Comparison of ENCODE assay signal across 10 cellular contexts in the genomic region with DNA sequence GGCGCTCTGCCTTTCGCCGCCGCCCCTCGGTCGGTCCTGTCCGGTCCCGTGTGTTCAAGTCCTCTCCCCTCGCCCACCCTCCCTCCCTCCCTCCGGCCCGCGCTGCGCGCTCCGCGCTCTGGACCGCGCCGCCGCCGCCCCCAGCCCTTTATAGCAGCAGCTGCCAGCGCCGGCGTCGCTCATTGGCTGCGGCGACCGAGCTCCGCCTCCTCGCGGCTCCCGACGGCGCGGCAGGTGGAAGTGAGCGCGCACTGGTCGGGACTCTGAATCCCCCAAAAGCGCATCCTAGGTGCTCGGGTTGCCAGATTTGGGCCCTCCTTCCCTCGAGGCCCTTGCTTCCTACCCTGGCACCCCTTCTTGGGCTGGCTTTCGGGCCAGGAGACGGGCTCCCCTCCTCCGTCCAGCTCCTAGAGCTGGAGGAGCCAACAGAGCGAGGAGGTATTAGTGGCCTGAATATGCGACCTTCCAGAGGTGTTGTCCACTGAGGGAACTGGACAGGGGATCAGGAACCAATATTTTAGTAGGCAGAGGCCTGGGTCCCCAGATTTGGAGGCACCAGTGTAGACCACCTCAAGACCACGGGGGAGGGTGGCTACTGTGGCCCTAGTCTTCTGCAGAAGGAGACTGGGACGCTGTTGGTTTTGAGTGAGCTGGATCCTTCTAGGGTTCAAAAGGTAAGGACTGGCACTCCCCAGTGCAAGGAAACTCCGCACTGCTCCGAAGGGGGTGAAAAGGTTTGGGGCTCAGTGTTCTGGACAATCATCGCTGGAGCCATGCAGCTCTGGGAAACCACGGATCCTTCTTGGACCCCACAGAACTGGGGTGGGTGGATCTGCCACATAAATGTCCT.
DNase-seq lines count a peak whose midpoint lies in the region; ATAC-seq and TF ChIP-seq lines count a peak whose summit lies in the region.
"Had no signal": no experiment of that assay in that cellular context is flagged by ENCODE, and none has a peak within 500 bp of the region (broad histone marks: within the 10 kb centered on the region; RNA-seq: fewer than 3 reads in every experiment).

A gene (minus strand): TSS at position 120 of the 850 bp plus-strand sequence. CDS start 438 bp downstream, outside the sequence.

- peaks cover 23 to 36% of the 10 kb centered on the region in 2 donors for H3K27me3 Mint-ChIP-seq in effector memory CD8-positive, alpha-beta T cell

- H3K4me1 Mint-ChIP-seq in effector memory CD8-positive, alpha-beta T cell (ENCODE audit: low read depth in 2 of 2), result peaks cover 18 to 22% of the 10 kb centered on the region in 2 donors

- peak within 1 kb of the TSS; percentile 68 to 73 for H3K4me3 Mint-ChIP-seq in effector memory CD8-positive, alpha-beta T cell

- intact Hi-C loops in tibial artery (cut with DNase I; ENCODE audit: low total_unique reads), result loop anchor here (1.0 kb wide), 1 partner anchor 188 kb away; no protein-coding TSS in a partner anchor

- no peak within 1 kb of the TSS for H3K27ac ChIP-seq in tibial artery
- H3K27ac ChIP-seq: SJCRH30 had no signal

- no peaks in the 10 kb centered on the region for H3K9me3 Mint-ChIP-seq in effector memory CD8-positive, alpha-beta T cell

- H3K9me3 ChIP-seq in tibial artery, result no peaks in the 10 kb centered on the region
- H3K9me3 ChIP-seq: SJCRH30 had no signal

- peaks cover 9 to 29% (median 20%) of the 10 kb centered on the region in 3 donors for H3K36me3 ChIP-seq in tibial artery
- H3K36me3 ChIP-seq: SJCRH30 had no signal

- TF ChIP-seq CTCF in tibial artery (IDR thresholded peaks at IDR 0.05), result no peak

- peaks cover 23% of the 10 kb centered on the region for H3K36me3 Mint-ChIP-seq in effector memory CD8-positive, alpha-beta T cell (ENCODE audit: insufficient read depth)

- DNase-seq in NCI-H524 (lab: John Stamatoyannopoulos, UW) (peak; percentile 60 to 78), NCI-H524 treated with DMSO at 0.1 percent for 48 hours (lab: John Stamatoyannopoulos, UW) (no peak), NCI-H345 (lab: John Stamatoyannopoulos, UW) (peak; percentile 58), skeletal muscle cell (ENCODE audit: low read depth) (no peak), activated gamma-delta T cell (lab: John Stamatoyannopoulos, UW) (no peak), tibial artery (no peak), DMS114 treated with DMSO at 0.1 percent for 48 hours (lab: John Stamatoyannopoulos, UW; ENCODE audit: unreplicated experiment) (no peak)
- DNase-seq in effector memory CD8-positive, alpha-beta T cell, result no peak
- DNase-seq: DND-41, SJCRH30 had no signal

- no peak for ATAC-seq in effector memory CD8-positive, alpha-beta T cell (replicated peaks)

- H3K27me3 ChIP-seq in tibial artery, result peaks cover 22 to 70% of the 10 kb centered on the region in 2 donors
- H3K27me3 ChIP-seq: SJCRH30 had no signal

- peaks cover 8 to 37% (median 36%) of the 10 kb centered on the region in 4 donors for H3K4me1 ChIP-seq in tibial artery
- H3K4me1 ChIP-seq: SJCRH30 had no signal

- H3K27ac Mint-ChIP-seq in effector memory CD8-positive, alpha-beta T cell, result peak within 1 kb of the TSS in 1 of 2 donors; percentile 46

- H3K4me3 ChIP-seq in skeletal muscle cell (ENCODE audit: low read depth, low read length) (peak within 1 kb of the TSS; percentile 49), tibial artery (peak within 1 kb of the TSS in 1 of 2 donors; percentile 18)
- H3K4me3 ChIP-seq: SJCRH30 had no signal

Comparison
In these comparisons a context has a peak if more than half of its experiments do, and no peak if none do; other contexts are left out.
1. DNase-seq: peak in NCI-H524 (2 of 2) and NCI-H345 (single experiment); none in NCI-H524 treated with DMSO at 0.1 percent for 48 hours (single experiment), effector memory CD8-positive, alpha-beta T cell (0 of 3), skeletal muscle cell (single experiment), activated gamma-delta T cell (single experiment), tibial artery (0 of 2) and DMS114 treated with DMSO at 0.1 percent for 48 hours (single experiment).